8 cellular contexts compared by ENCODE assay signal in the genomic region with DNA sequence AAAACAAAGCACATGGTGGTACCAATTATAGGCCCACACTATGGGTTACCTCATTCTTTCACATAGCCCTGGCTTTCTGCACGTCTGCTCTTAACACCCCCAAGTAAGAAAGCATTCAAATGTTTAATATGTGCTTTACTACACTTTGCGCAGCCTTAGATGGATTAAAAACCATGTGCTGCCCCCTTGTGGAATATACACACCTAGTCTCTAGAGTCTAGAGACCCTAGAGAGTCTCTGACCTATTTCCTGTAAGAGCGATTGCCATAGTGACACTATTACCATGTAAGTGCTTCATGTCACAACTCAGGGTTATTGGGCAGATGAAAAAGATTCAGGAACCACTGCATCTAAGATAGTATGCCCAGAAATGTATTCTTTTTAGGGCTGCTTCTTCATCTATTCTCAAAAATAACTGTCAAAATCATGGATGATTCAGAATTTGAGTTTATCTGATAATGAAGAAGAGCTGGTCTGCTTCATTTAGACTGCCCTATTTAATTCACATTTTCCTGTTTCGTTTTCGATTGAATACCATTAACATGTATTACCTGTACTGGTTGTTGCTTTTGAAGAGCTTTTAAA.
DNase-seq lines count a peak whose midpoint lies in the region; ATAC-seq, FAIRE-seq and TF ChIP-seq lines count a peak whose summit lies in the region.

No MANE protein-coding gene starts in this region.

- H3K27me3 ChIP-seq in small intestine (ENCODE audit: control insufficient read depth in 2 of 2, insufficient read depth in 2 of 2, low read length in 2 of 2) = no peaks in the 10 kb centered on the region

- no peak overlapping the region for H3K27ac ChIP-seq in small intestine (ENCODE audit: low read depth in 1 of 2, low read length in 1 of 2)

- no peaks in the 10 kb centered on the region for H3K36me3 ChIP-seq in small intestine (ENCODE audit: control insufficient read depth in 2 of 2, insufficient read depth in 2 of 2, low read length in 2 of 2)

- H3K4me3 ChIP-seq in fibroblast of mammary gland (ENCODE audit: control insufficient read depth, low read depth, low read length) (no peak overlapping the region), small intestine (ENCODE audit: low read depth in 1 of 2, low read length in 2 of 2) (no peak overlapping the region)

- H3K9me3 ChIP-seq in small intestine (ENCODE audit: control insufficient read depth, low read depth) = no peaks in the 10 kb centered on the region

- ATAC-seq in GM18519 (IDR thresholded peaks at IDR 0.05; ENCODE audit: low FRiP score, unreplicated experiment) = peak; percentile 96
- peak; percentile 91 for ATAC-seq in HG02938 (IDR thresholded peaks at IDR 0.05; ENCODE audit: unreplicated experiment)

- WGBS in small intestine, 3 donors = 46 to 61% (median 55%) methylated on average over 5 of the region's 5 CpGs

- FAIRE-seq in small intestine (lab: Jason Lieb, UNC) = no peak

- DNase-seq in CMK (ENCODE audit: low read depth) (peak; percentile 20), NCI-H1436 (lab: John Stamatoyannopoulos, UW) (peak; percentile 80), SW480 (ENCODE audit: low spot score) (peak; percentile 43), fibroblast of mammary gland (ENCODE audit: low read depth) (peak; percentile 55), small intestine (peak; percentile 25), middle frontal gyrus (ENCODE audit: extremely low spot score, low spot score) (no peak)

- peak; percentile 67 for TF ChIP-seq CTCF in fibroblast of mammary gland (conservative IDR thresholded peaks at IDR 0.05; ENCODE audit: control insufficient read depth, insufficient read depth, low read depth, low read length)

- no peaks in the 10 kb centered on the region for H3K4me1 ChIP-seq in small intestine (ENCODE audit: control insufficient read depth in 2 of 2, insufficient read depth in 1 of 2, low read depth in 1 of 2, low read length in 1 of 2)
